Comparison of ENCODE assay signal across 12 cellular contexts in genomic region chr1:103517380-103518047, GRCh38. TPM values are rescaled to one million over a fixed set of nuclear protein-coding genes. Genes with fewer than 3 reads are reported as not detected.
DNase-seq lines count a peak whose midpoint lies in the region; ATAC-seq, FAIRE-seq and TF ChIP-seq lines count a peak whose summit lies in the region.
"Had no signal": no experiment of that assay in that cellular context is flagged by ENCODE, and none has a peak within 500 bp of the region (broad histone marks: within the 10 kb centered on the region; RNA-seq: fewer than 3 reads in every experiment).

No MANE protein-coding gene starts in this region.

- TF ChIP-seq POLR2A in H54 (IDR thresholded peaks at IDR 0.05; ENCODE audit: low read depth, low read length) (no peak), gastroesophageal sphincter (IDR thresholded peaks at IDR 0.05) (no peak)

- H3K36me3 ChIP-seq in gastroesophageal sphincter (no peaks in the 10 kb centered on the region), left lung (no peaks in the 10 kb centered on the region)
- no peaks in the 10 kb centered on the region for H3K36me3 ChIP-seq in CD8-positive, alpha-beta T cell (ENCODE audit: insufficient read depth, low read length)
- H3K36me3 ChIP-seq: tibial nerve had no signal

- no peaks in the 10 kb centered on the region for H3K36me3 Mint-ChIP-seq in CD8-positive, alpha-beta T cell

- H3K27me3 ChIP-seq in gastroesophageal sphincter: no peaks in the 10 kb centered on the region
- no peaks in the 10 kb centered on the region for H3K27me3 ChIP-seq in left lung
- H3K27me3 ChIP-seq in CD8-positive, alpha-beta T cell (ENCODE audit: insufficient read depth, low read length): no peaks in the 10 kb centered on the region
- H3K27me3 ChIP-seq: tibial nerve had no signal

- H3K4me1 Mint-ChIP-seq in CD8-positive, alpha-beta T cell (ENCODE audit: low read depth): peaks cover 4% of the 10 kb centered on the region

- no peak overlapping the region for H3K27ac Mint-ChIP-seq in CD8-positive, alpha-beta T cell

- CTCF ChIA-PET in CD8-positive, alpha-beta T cell (lab: Charles Lee): no interaction called here

- ATAC-seq in GM19025 (IDR thresholded peaks at IDR 0.05; ENCODE audit: low read depth, unreplicated experiment) (peak; percentile 77), HG03520 (IDR thresholded peaks at IDR 0.05; ENCODE audit: unreplicated experiment) (peak; percentile 82), gastroesophageal sphincter (no peak), left lung (no peak)
- ATAC-seq in CD8-positive, alpha-beta T cell: no peak

- H3K9me3 ChIP-seq in gastroesophageal sphincter (no peaks in the 10 kb centered on the region), left lung (no peaks in the 10 kb centered on the region)
- no peaks in the 10 kb centered on the region for H3K9me3 ChIP-seq in CD8-positive, alpha-beta T cell (ENCODE audit: low read length)
- H3K9me3 ChIP-seq: tibial nerve had no signal

- POLR2A ChIA-PET in CD8-positive, alpha-beta T cell (lab: Charles Lee): interaction anchor here (1.4 kb wide), 1 partner anchor 8 kb away, joined by 4 read pairs; the partner anchor contains the start of gene RNPC3

- no peaks in the 10 kb centered on the region for H3K27me3 Mint-ChIP-seq in CD8-positive, alpha-beta T cell (ENCODE audit: low read depth)

- TF ChIP-seq EP300 in gastroesophageal sphincter (IDR thresholded peaks at IDR 0.05): no peak

- intact Hi-C loops in left lung (cut with DNase I): no loop called here
- intact Hi-C loops in CD8-positive, alpha-beta T cell (cut with DNase I, micrococcal nuclease): loop anchor here in 1 of 2 experiments (10.0 kb wide), 1 partner anchor 1743 kb away; no protein-coding TSS in a partner anchor

- WGBS in gastroesophageal sphincter (ENCODE audit: low coverage in 1 of 2), 2 donors: 69 to 71% methylated on average over 2 of the region's 2 CpGs

- H3K9me3 Mint-ChIP-seq in CD8-positive, alpha-beta T cell: no peaks in the 10 kb centered on the region

- no peak overlapping the region for H3K27ac ChIP-seq in gastroesophageal sphincter
- no peak overlapping the region for H3K27ac ChIP-seq in left lung
- no peak overlapping the region for H3K27ac ChIP-seq in CD8-positive, alpha-beta T cell (ENCODE audit: low read depth, low read length)
- H3K27ac ChIP-seq: tibial nerve had no signal

- TF ChIP-seq CTCF in gastroesophageal sphincter (IDR thresholded peaks at IDR 0.05) (no peak), left lung (IDR thresholded peaks at IDR 0.05) (no peak)
- TF ChIP-seq CTCF in CD8-positive, alpha-beta T cell (IDR thresholded peaks at IDR 0.05): no peak

- H3K4me3 ChIP-seq in gastroesophageal sphincter: no peak overlapping the region
- no peak overlapping the region for H3K4me3 ChIP-seq in left lung
- H3K4me3 ChIP-seq in CD8-positive, alpha-beta T cell (ENCODE audit: low read depth, low read length): no peak overlapping the region
- H3K4me3 ChIP-seq: tibial nerve had no signal

- H3K4me1 ChIP-seq in gastroesophageal sphincter: no peaks in the 10 kb centered on the region
- no peaks in the 10 kb centered on the region for H3K4me1 ChIP-seq in left lung
- H3K4me1 ChIP-seq in CD8-positive, alpha-beta T cell (ENCODE audit: insufficient read depth, low read length): no peaks in the 10 kb centered on the region
- H3K4me1 ChIP-seq: tibial nerve had no signal

- H3K4me3 Mint-ChIP-seq in CD8-positive, alpha-beta T cell: no peak overlapping the region

- no peak for DNase-seq in H54 (ENCODE audit: insufficient read length, low spot score)
- DNase-seq in iris pigment epithelial cell (ENCODE audit: low read depth): peak; percentile 25
- DNase-seq in activated CD4-positive, alpha-beta T cell treated with anti-CD3 and anti-CD28 coated beads, Interleukin-2, amount 50 U/mL, for 4 hours: no peak
- DNase-seq in left lung: no peak
- DNase-seq in CD8-positive, alpha-beta T cell: no peak
- DNase-seq: activated CD4-positive, alpha-beta T cell treated with anti-CD3 and anti-CD28 coated beads for 48 hours; NCI-H2107; stimulated activated CD4-positive, alpha-beta T cell treated with anti-CD3 and anti-CD28 coated beads, Interleukin-12 subunit alpha, Interleukin-12 subunit beta, amount 100 ng/mL, for 4 hours had no signal

- FAIRE-seq in H54 (lab: Jason Lieb, UNC): peak; percentile 85

RNA-seq across cellular contexts. Expression of gene RNPC3, which starts 8.0 kb away (rescaled TPM):
- total RNA-seq in gastroesophageal sphincter: 10 to 100 TPM in 3 of 4 donors, 1 to 10 TPM in 1; 9.3 to 56.2 (median 19.3) TPM
- total RNA-seq in left lung: 10 to 100 TPM; 21.2 to 25.2 TPM
- 10 to 100 TPM; 46.1 to 49.5 TPM for total RNA-seq in CD8-positive, alpha-beta T cell

RNA-seq across cellular contexts. Expression of gene AMY2B, which starts 53.9 kb away (rescaled TPM):
- total RNA-seq in gastroesophageal sphincter (10 to 100 TPM; 31.4 to 59.6 (median 44.3) TPM), left lung (10 to 100 TPM; 10.1 to 14.5 TPM)
- 10 to 100 TPM; 27.0 to 30.9 TPM for total RNA-seq in CD8-positive, alpha-beta T cell

Comparison
In these comparisons a context has a peak if more than half of its experiments do, and no peak if none do; other contexts are left out.
1. ATAC-seq: peak in GM19025 (single experiment) and HG03520 (single experiment); none in gastroesophageal sphincter (single experiment), left lung (single experiment) and CD8-positive, alpha-beta T cell (single experiment).